8 cellular contexts compared by ENCODE assay signal in genomic region chr18:31100598-31101147, GRCh38. TPM values are rescaled to one million over a fixed set of nuclear protein-coding genes. Genes with fewer than 3 reads are reported as not detected.
DNase-seq lines count a peak whose midpoint lies in the region; ATAC-seq, FAIRE-seq and TF ChIP-seq lines count a peak whose summit lies in the region.

No MANE protein-coding gene starts in this region.

- no peak overlapping the region for H2AFZ ChIP-seq in GM12878 (ENCODE audit: control insufficient read depth, low read depth, low read length)

- H3K9me3 ChIP-seq in HEK293 (ENCODE audit: control insufficient read depth, insufficient read depth, low read depth, low read length) (no peaks in the 10 kb centered on the region), GM12878 (replicated peaks; ENCODE audit: control insufficient read depth, insufficient read depth, low read length) (no peaks in the 10 kb centered on the region)

- CTCF ChIA-PET in HEK293 (lab: Yijun Ruan, JAX) (interaction anchor here (0.7 kb wide), 1 partner anchor 495 kb away, joined by 3 read pairs; no protein-coding TSS in a partner anchor), GM12878 (lab: Yijun Ruan, JAX) (no interaction called here)

- intact Hi-C loops in GM12878 (cut with micrococcal nuclease; ENCODE audit: unreplicated experiment) (no loop called here), sciatic nerve (cut with DNase I) (no loop called here)

- H3K79me2 ChIP-seq in GM12878 (ENCODE audit: control insufficient read depth, insufficient read depth, low read length): no peaks in the 10 kb centered on the region

- H3K27me3 ChIP-seq in GM12878 (replicated peaks in 1 of 2; ENCODE audit: control insufficient read depth in 2 of 2, insufficient read depth in 2 of 2, low read length in 1 of 2): peaks cover 0 to 4% of the 10 kb centered on the region in 2 experiments; a peak in 3 of 4 replicates

- H3K36me3 ChIP-seq in HEK293 (ENCODE audit: control insufficient read depth in 2 of 2, insufficient read depth in 1 of 2, low read length in 2 of 2) (no peaks in the 10 kb centered on the region), GM12878 (ENCODE audit: control insufficient read depth in 2 of 2, insufficient read depth in 2 of 2, low read length in 1 of 2) (no peaks in the 10 kb centered on the region)

- no peaks in the 10 kb centered on the region for H4K20me1 ChIP-seq in GM12878 (ENCODE audit: control insufficient read depth, insufficient read depth)

- TF ChIP-seq EP300 in GM12878 (IDR thresholded peaks at IDR 0.05; ENCODE audit: borderline replicate concordance in 1 of 2, control insufficient read depth in 1 of 2, low read depth in 2 of 2, low read length in 2 of 2): no peak

- H3K27ac ChIP-seq in HEK293 (ENCODE audit: extremely low read depth, low read depth, low read length) (peak overlapping the region; percentile 88; the same call in 1 of the 2 replicates), GM12878 (ENCODE audit: control insufficient read depth, insufficient read depth) (no peak overlapping the region)

- in situ Hi-C loops in GM12878 (cut with MboI): no loop called here

- FAIRE-seq in GM12878 (lab: Jason Lieb, UNC): no peak

- no peak for DNase-seq in GM12878 (ENCODE audit: low read depth, low spot score)
- DNase-seq in iPS-NIHi7 (ENCODE audit: extremely low spot score): peak; percentile 75
- no peak for DNase-seq in sciatic nerve (ENCODE audit: low spot score)
- no peak for DNase-seq in COLO668 (lab: John Stamatoyannopoulos, UW; ENCODE audit: unreplicated experiment)
- no peak for DNase-seq in HCEC 1CT

- TF ChIP-seq CTCF in HEK293 (tag by site-specific recombination; IDR thresholded peaks at IDR 0.05) (no peak), GM12878 (IDR thresholded peaks at IDR 0.05 in 2 of 3, conservative IDR thresholded peaks at IDR 0.05 in 1 of 3; ENCODE audit: control insufficient read depth in 2 of 3, extremely low read depth in 1 of 3, insufficient read depth in 1 of 3, low read depth in 3 of 3, low read length in 3 of 3) (no peak)

- H3K4me3 ChIP-seq in HEK293 (ENCODE audit: low read depth, low read length) (peak overlapping the region; percentile 81), GM12878 (no peak overlapping the region)

- no peak overlapping the region for H3K9ac ChIP-seq in GM12878 (ENCODE audit: control insufficient read depth, insufficient read depth, low read length)

- peaks cover 6% of the 10 kb centered on the region for H3K4me1 ChIP-seq in HEK293 (ENCODE audit: control insufficient read depth, insufficient read depth, low read length)
- no peaks in the 10 kb centered on the region for H3K4me1 ChIP-seq in GM12878 (ENCODE audit: control insufficient read depth, insufficient read depth, low read length)

- no TSS peak for BruUV-seq in GM12878 (replicated peaks; lab: Mats Ljungman, UMichigan)

- ATAC-seq in GM12878 (no peak), sciatic nerve (peak; percentile 16), HG03135 (IDR thresholded peaks at IDR 0.05; ENCODE audit: unreplicated experiment) (no peak), GM18861 (IDR thresholded peaks at IDR 0.05; ENCODE audit: unreplicated experiment) (no peak)

- TF ChIP-seq POLR2A in GM12878 (IDR thresholded peaks at IDR 0.05; ENCODE audit: low read depth, low read length): no peak

- 47% methylated on average over 21 of the region's 21 CpGs for WGBS in GM12878 (ENCODE audit: insufficient coverage, insufficient replicate concordance, low lambda C conversion rate, missing lambda C conversion rate)

- H3K4me2 ChIP-seq in GM12878 (ENCODE audit: control insufficient read depth, insufficient read depth): peak overlapping the region; percentile 64

- POLR2A ChIA-PET in HEK293 (lab: Yijun Ruan, JAX) (interaction anchor here (0.9 to 1.3 kb wide), 2 partner anchors 59 to 61 kb away, joined by 3 to 5 read pairs; partner anchors contain the start of gene DSC3), GM12878 (lab: Charles Lee) (no interaction called here)

- SMC1A ChIA-PET in GM12878 (lab: Charles Lee; ENCODE audit: uncharacterized antibody, unreplicated experiment): interaction anchor here (0.6 kb wide), 1 partner anchor 70 kb away, joined by 3 read pairs; no protein-coding TSS in a partner anchor

- RAD21 ChIA-PET in GM12878 (lab: Charles Lee; ENCODE audit: unreplicated experiment): no interaction called here

- no peak for TF ChIP-seq RAD21 in GM12878 (IDR thresholded peaks at IDR 0.05; ENCODE audit: insufficient read depth, low read depth, low read length)

TF ChIP-seq in HEK293, 187 proteins besides CTCF, POLR2A, EP300 and RAD21 (continues in another document):
- TF ChIP-seq, protein P1, sequence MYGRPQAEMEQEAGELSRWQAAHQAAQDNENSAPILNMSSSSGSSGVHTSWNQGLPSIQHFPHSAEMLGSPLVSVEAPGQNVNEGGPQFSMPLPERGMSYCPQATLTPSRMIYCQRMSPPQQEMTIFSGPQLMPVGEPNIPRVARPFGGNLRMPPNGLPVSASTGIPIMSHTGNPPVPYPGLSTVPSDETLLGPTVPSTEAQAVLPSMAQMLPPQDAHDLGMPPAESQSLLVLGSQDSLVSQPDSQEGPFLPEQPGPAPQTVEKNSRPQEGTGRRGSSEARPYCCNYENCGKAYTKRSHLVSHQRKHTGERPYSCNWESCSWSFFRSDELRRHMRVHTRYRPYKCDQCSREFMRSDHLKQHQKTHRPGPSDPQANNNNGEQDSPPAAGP (tag by site-specific recombination; IDR thresholded peaks at IDR 0.05): no peak
- 0 out of 2 replicates have a peak, but pooled peaks have one; percentile 38 for TF ChIP-seq ZBTB48 (tag by site-specific recombination; IDR thresholded peaks at IDR 0.05)
- TF ChIP-seq IKZF3 (tag by site-specific recombination; IDR thresholded peaks at IDR 0.05): peak; percentile 71

TF ChIP-seq in GM12878, 131 proteins besides CTCF, POLR2A, EP300 and RAD21 (continues in another document):
- no peak for TF ChIP-seq RUNX3 (IDR thresholded peaks at IDR 0.05; ENCODE audit: low read length)
- TF ChIP-seq MYB (IDR thresholded peaks at IDR 0.05; ENCODE audit: borderline replicate concordance, low read depth, low read length): no peak
- no peak for TF ChIP-seq CBX5 (IDR thresholded peaks at IDR 0.05; ENCODE audit: low read depth)
- no peak for TF ChIP-seq EZH2 (IDR thresholded peaks at IDR 0.05; ENCODE audit: borderline replicate concordance, control insufficient read depth, low read depth, low read length)

RNA-seq across cellular contexts. Expression of gene DSC2, which starts 1.5 kb away (rescaled TPM):
- 0.06 TPM in 1 of 2 replicates, not detected in the other for total RNA-seq in GM12878 (2013; cell fraction: nucleolus; rRNA removed)
- total RNA-seq in GM12878 (2014; rRNA removed) (1.9 and 2.4 TPM in 2 replicates), GM12878 (2014; rRNA removed; fragmentation: Illumina TruSeq; extraction: Trizol) (3.4 and 3.6 TPM in 2 replicates), GM12878 (2021) (3.9 and 4.4 TPM in 2 replicates), sciatic nerve (7.4 TPM)
- 0.87 TPM for polyA plus RNA-seq in GM12878 (2011; ENCODE audit: low read depth)
- polyA plus RNA-seq in GM12878 (2011; rRNA removed) (not detected in 2 replicates), GM12878 (2014; fragmentation: Illumina TruSeq; extraction: Trizol) (3.0 and 4.3 TPM in 2 replicates), GM12878 (2014; fragmentation: Nextera tagmentation; extraction: Ambion mirVana) (1 to 10 TPM; 1.2 to 2.9 TPM), GM12878 (2014; rRNA removed) (0.88 and 1.8 TPM in 2 replicates), GM12878 (2016; fragmentation: Nextera tagmentation; extraction: Ambion mirVana) (1 to 10 TPM; 3.4 to 4.9 TPM)
- not detected in 2 replicates for polyA plus RNA-seq in GM12878 (2011; cell fraction: cytosol; rRNA removed)
- not detected in 2 replicates for polyA plus RNA-seq in GM12878 (2011; cell fraction: nucleus; rRNA removed)
- 1.2 and 2.0 TPM in 2 replicates for polyA plus RNA-seq in GM12878 (2012)
- under 0.01 TPM in 1 of 2 replicates, not detected in the other for polyA minus RNA-seq in GM12878 (2011; rRNA and poly(A)+ RNA removed)
- not detected in 2 replicates for polyA minus RNA-seq in GM12878 (2011; cell fraction: cytosol; rRNA and poly(A)+ RNA removed)
- polyA minus RNA-seq in GM12878 (2011; cell fraction: nucleus; rRNA and poly(A)+ RNA removed): not detected in 2 replicates

RNA-seq across cellular contexts. Expression of gene DSC3, which starts 58.1 kb away (rescaled TPM):
- not detected in 2 replicates for total RNA-seq in GM12878 (2013; cell fraction: nucleolus; rRNA removed)
- 2.4 and 3.4 TPM in 2 replicates for total RNA-seq in GM12878 (2014; rRNA removed)
- 2.9 and 3.5 TPM in 2 replicates for total RNA-seq in GM12878 (2014; rRNA removed; fragmentation: Illumina TruSeq; extraction: Trizol)
- 1.8 and 1.9 TPM in 2 replicates for total RNA-seq in GM12878 (2021)
- polyA plus RNA-seq in GM12878 (2011; ENCODE audit: low read depth): 0.30 TPM
- 0.01 TPM in 1 of 2 replicates, not detected in the other for polyA plus RNA-seq in GM12878 (2011; rRNA removed)
- not detected in 2 replicates for polyA plus RNA-seq in GM12878 (2011; cell fraction: cytosol; rRNA removed)
- 0.01 TPM in 1 of 2 replicates, not detected in the other for polyA plus RNA-seq in GM12878 (2011; cell fraction: nucleus; rRNA removed)
- polyA plus RNA-seq in GM12878 (2012): 0.30 and 0.44 TPM in 2 replicates
- polyA plus RNA-seq in GM12878 (2014; fragmentation: Illumina TruSeq; extraction: Trizol): 2.2 and 3.6 TPM in 2 replicates
- polyA plus RNA-seq in GM12878 (2014; fragmentation: Nextera tagmentation; extraction: Ambion mirVana): under 1 TPM; 0.58 to 0.73 TPM
- 0.85 and 2.0 TPM in 2 replicates for polyA plus RNA-seq in GM12878 (2014; rRNA removed)
- 1 to 10 TPM in 1 of 2 experiments, under 1 TPM in 1; 0.95 to 1.3 TPM for polyA plus RNA-seq in GM12878 (2016; fragmentation: Nextera tagmentation; extraction: Ambion mirVana)
- not detected in 2 replicates for polyA minus RNA-seq in GM12878 (2011; rRNA and poly(A)+ RNA removed)
- polyA minus RNA-seq in GM12878 (2011; cell fraction: cytosol; rRNA and poly(A)+ RNA removed): not detected in 2 replicates
- polyA minus RNA-seq in GM12878 (2011; cell fraction: nucleus; rRNA and poly(A)+ RNA removed): not detected in 2 replicates
- 2.9 TPM for total RNA-seq in sciatic nerve
